26 cellular contexts compared by ENCODE assay signal in the genomic region with DNA sequence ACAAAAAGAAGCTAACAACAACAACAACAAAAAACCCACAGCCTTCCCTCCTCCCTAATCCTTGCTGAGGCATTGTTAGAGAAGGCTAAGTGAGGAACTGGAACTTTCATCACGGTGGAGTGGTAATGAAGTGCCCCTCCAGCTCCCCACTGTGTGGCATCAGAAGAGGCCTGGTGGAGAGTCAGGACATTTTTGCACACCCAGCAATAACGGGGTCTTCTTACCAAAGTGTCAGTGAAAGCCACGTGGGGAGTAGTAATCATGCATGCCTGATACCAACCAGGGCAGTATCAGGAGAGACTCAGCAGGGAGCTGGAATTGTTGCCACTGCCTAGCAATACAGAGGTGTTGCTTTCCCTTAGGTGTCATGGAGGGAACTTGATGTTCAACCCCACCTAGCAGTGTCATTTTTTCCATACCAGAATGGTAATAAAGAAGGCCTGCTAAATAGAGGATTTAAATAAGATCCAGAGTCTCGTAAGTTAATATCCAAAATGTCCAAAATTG.
"Had no signal": no experiment of that assay in that cellular context is flagged by ENCODE, and none has a peak within 500 bp of the region (broad histone marks: within the 10 kb centered on the region; RNA-seq: fewer than 3 reads in every experiment).

No MANE protein-coding gene starts in this region.

- H3K36me3 ChIP-seq: brain microvascular endothelial cell, heart left ventricle, lower lobe of right lung, thoracic aorta had no signal

- H3K4me1 Mint-ChIP-seq: natural killer cell had no signal

- DNase-seq: activated CD4-positive, alpha-beta T cell treated with anti-CD3 and anti-CD28 coated beads for 4 hours; activated CD4-positive, alpha-beta T cell treated with anti-CD3 and anti-CD28 coated beads, Interleukin-2, amount 50 U/mL, for 4 hours; activated naive CD4-positive, alpha-beta T cell; activated T-cell treated with anti-CD3 and anti-CD28 coated beads for 4 hours; activated T-cell treated with anti-CD3 and anti-CD28 coated beads, Interleukin-2, amount 50 U/mL, for 72 hours; amniotic stem cell; brain microvascular endothelial cell; foreskin keratinocyte; heart left ventricle; hypothalamus; kidney glomerular epithelial cell; lower lobe of right lung; mesenchymal stem cell; natural killer cell; stimulated activated CD4-positive, alpha-beta T cell treated with anti-CD3 and anti-CD28 coated beads, Interleukin-12 subunit alpha, Interleukin-12 subunit beta, amount 100 ng/mL, for 4 hours; stimulated activated CD4-positive, alpha-beta T cell treated with anti-CD3 and anti-CD28 coated beads, Interleukin-4, amount 100 ng/mL, for 1 hour; T-helper 1 cell had no signal

- H3K4me3 Mint-ChIP-seq: activated T-cell treated with anti-CD3 and anti-CD28 coated beads, Interleukin-2, amount 50 U/mL, for 72 hours; natural killer cell; stimulated activated naive CD8-positive, alpha-beta T cell treated with anti-CD3 and anti-CD28 coated beads, Interleukin-15, Interleukin-2, amounts not matched to agents 100 ng/mL and 50 ng/mL, for 24 hours; T-helper 2 cell treated with Interferon-gamma antibody and Interleukin-4, amounts not matched to agents 5 μg/mL and 100 μg/mL, for 36 hours; type B pancreatic cell had no signal

- ATAC-seq: activated naive CD4-positive, alpha-beta T cell treated with anti-CD3 and anti-CD28 coated beads, Interleukin-2, amount 50 U/mL, for 72 hours; activated T-cell treated with anti-CD3 and anti-CD28 coated beads, Interleukin-2, amount 50 U/mL, for 72 hours; foreskin keratinocyte; heart left ventricle; left lobe of liver; lower lobe of right lung; natural killer cell; sciatic nerve had no signal

- H3K9me3 Mint-ChIP-seq: natural killer cell; stimulated activated naive CD8-positive, alpha-beta T cell treated with anti-CD3 and anti-CD28 coated beads, Interleukin-15, Interleukin-2, amounts not matched to agents 100 ng/mL and 50 ng/mL, for 24 hours had no signal

- H3K4me3 ChIP-seq: esophagus muscularis mucosa, heart left ventricle, lower lobe of right lung, skin epidermis, thoracic aorta had no signal

- H3K27ac Mint-ChIP-seq: activated naive CD4-positive, alpha-beta T cell treated with anti-CD3 and anti-CD28 coated beads, Interleukin-2, amount 50 U/mL, for 72 hours; activated T-cell treated with anti-CD3 and anti-CD28 coated beads, Interleukin-2, amount 50 U/mL, for 72 hours; natural killer cell; stimulated activated naive CD8-positive, alpha-beta T cell treated with anti-CD3 and anti-CD28 coated beads, Interleukin-15, Interleukin-2, amounts not matched to agents 100 ng/mL and 50 ng/mL, for 24 hours; T-helper 2 cell treated with Interferon-gamma antibody and Interleukin-4, amounts not matched to agents 5 μg/mL and 100 μg/mL, for 36 hours; type B pancreatic cell had no signal

- H3K27me3 Mint-ChIP-seq: stimulated activated naive CD8-positive, alpha-beta T cell treated with anti-CD3 and anti-CD28 coated beads, Interleukin-15, Interleukin-2, amounts not matched to agents 100 ng/mL and 50 ng/mL, for 24 hours; type B pancreatic cell had no signal

- H3K27me3 ChIP-seq: brain microvascular endothelial cell, esophagus muscularis mucosa, foreskin keratinocyte, heart left ventricle had no signal

- H3K9me3 ChIP-seq: lower lobe of right lung, thoracic aorta had no signal

- H3K27ac ChIP-seq: brain microvascular endothelial cell, esophagus muscularis mucosa, foreskin keratinocyte, heart left ventricle, lower lobe of right lung, skin epidermis, thoracic aorta had no signal

- H3K4me1 ChIP-seq: esophagus muscularis mucosa, foreskin keratinocyte, heart left ventricle, lower lobe of right lung had no signal
